Comparison of ENCODE assay signal across 31 cellular contexts in the genomic region with DNA sequence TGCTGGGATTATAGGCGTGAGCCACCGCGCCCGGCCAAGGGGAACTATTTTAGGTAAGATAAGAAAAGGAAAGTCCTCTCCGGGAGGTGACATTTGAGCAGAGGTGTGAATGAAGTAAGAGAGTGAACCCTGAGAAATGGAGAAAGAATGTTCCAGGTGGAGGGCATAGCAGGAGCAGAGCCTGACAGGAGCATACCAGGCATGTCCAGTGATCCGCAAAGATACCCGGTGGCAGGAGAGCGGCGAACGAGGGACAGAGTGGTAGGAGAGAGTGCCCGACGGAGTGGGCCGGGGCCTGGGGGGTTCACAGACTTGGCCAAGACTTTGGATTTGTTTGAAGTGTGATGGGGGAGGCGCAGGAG.
"Had no signal": no experiment of that assay in that cellular context is flagged by ENCODE, and none has a peak within 500 bp of the region (broad histone marks: within the 10 kb centered on the region; RNA-seq: fewer than 3 reads in every experiment).

No MANE protein-coding gene starts in this region.

- H3K4me2 ChIP-seq: smooth muscle cell had no signal

- H3K27me3 ChIP-seq: upper lobe of left lung had no signal

- H3K27ac Mint-ChIP-seq: effector memory CD8-positive, alpha-beta T cell; mesothelial cell of epicardium; natural killer cell treated with Interleukin-12 subunit alpha and Interleukin-12 subunit beta and Interleukin-15 and Interleukin-18, amount 100 ng/mL, for 72 hours; progenitor cell of endocrine pancreas had no signal

- H3K4me3 ChIP-seq: esophagus squamous epithelium, heart right ventricle, lower lobe of right lung, mucosa of descending colon, smooth muscle cell, stomach, tibial artery, upper lobe of left lung had no signal

- FAIRE-seq: endometrium, islet of Langerhans, urothelium cell line had no signal

- H3K27ac ChIP-seq: esophagus squamous epithelium, heart right ventricle, lower lobe of right lung, parathyroid adenoma, stomach, tibial artery, upper lobe of left lung had no signal

- H3K4me1 ChIP-seq: heart right ventricle, lower lobe of right lung, parathyroid adenoma, stomach, tibial artery had no signal

- H3K36me3 ChIP-seq: esophagus squamous epithelium, heart right ventricle, lower lobe of right lung, stomach, tibial artery, upper lobe of left lung had no signal

- H3K9me3 Mint-ChIP-seq: effector memory CD8-positive, alpha-beta T cell; memory B cell; mesothelial cell of epicardium; naive B cell; natural killer cell treated with Interleukin-12 subunit alpha and Interleukin-12 subunit beta and Interleukin-15 and Interleukin-18, amount 100 ng/mL, for 72 hours had no signal

- H3K4me3 Mint-ChIP-seq: effector memory CD8-positive, alpha-beta T cell; memory B cell; mesothelial cell of epicardium; naive B cell; natural killer cell treated with Interleukin-12 subunit alpha and Interleukin-12 subunit beta and Interleukin-15 and Interleukin-18, amount 100 ng/mL, for 72 hours had no signal

- H3K9me3 ChIP-seq: esophagus squamous epithelium, heart right ventricle, lower lobe of right lung, mucosa of descending colon, stomach, tibial artery, upper lobe of left lung had no signal

- H3K36me3 Mint-ChIP-seq: memory B cell; mesothelial cell of epicardium; naive B cell; natural killer cell treated with Interleukin-12 subunit alpha and Interleukin-12 subunit beta and Interleukin-15 and Interleukin-18, amount 100 ng/mL, for 72 hours had no signal

- DNase-seq: cerebellar nuclear complex; cortex of kidney; effector memory CD8-positive, alpha-beta T cell; erythroblast; esophagus squamous epithelium; foreskin melanocyte; glutamatergic neuron; heart right ventricle; hippocampal formation; kidney glomerular epithelial cell; left ventricle myocardium superior; lower lobe of right lung; mucosa of descending colon; naive B cell; stimulated activated CD4-positive, alpha-beta T cell treated with anti-CD3 and anti-CD28 coated beads, Interleukin-12 subunit alpha, Interleukin-12 subunit beta, amount 100 ng/mL, for 4 hours; stimulated activated CD4-positive, alpha-beta T cell treated with anti-CD3 and anti-CD28 coated beads, Interleukin-1b, Interleukin-23, amount 100 ng/mL, for 48 hours; stimulated activated CD4-positive, alpha-beta T cell treated with anti-CD3 and anti-CD28 coated beads, Interleukin-4, amount 100 ng/mL, for 1 hour; stimulated activated CD8-positive, alpha-beta memory T cell treated with anti-CD3 and anti-CD28 coated beads, Interleukin-4, amount 100 ng/mL, for 48 hours; stimulated activated naive CD4-positive, alpha-beta T cell treated with Interleukin-2 at 50 U/mL for 16 hours; stomach; tibial artery had no signal

- H3K9ac ChIP-seq: parathyroid adenoma had no signal

- H3K4me1 Mint-ChIP-seq: memory B cell, mesothelial cell of epicardium, naive B cell had no signal
